ENCODE assay signal across 24 cellular contexts in the genomic region with DNA sequence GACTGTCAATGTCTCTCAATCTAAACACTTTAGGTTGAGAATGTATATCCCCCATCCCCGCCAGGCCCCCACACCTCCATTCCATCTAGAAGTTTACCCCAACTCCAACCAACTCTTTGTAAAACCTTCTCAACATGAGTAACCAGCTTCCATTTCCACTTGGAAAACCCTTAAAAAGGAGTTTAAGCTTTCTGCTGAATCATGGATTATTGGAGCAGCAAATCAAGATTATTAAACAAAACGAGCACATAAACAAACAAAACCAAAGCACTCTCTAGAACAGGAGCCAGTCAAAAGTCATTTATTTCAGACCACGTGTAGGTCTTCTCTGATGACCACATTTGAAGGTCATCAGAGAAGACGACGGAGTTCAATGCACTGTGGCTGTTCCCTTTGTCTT.
"Had no signal": no experiment of that assay in that cellular context is flagged by ENCODE, and none has a peak within 500 bp of the region (broad histone marks: within the 10 kb centered on the region; RNA-seq: fewer than 3 reads in every experiment).

No MANE protein-coding gene starts in this region.

- H3K4me1 ChIP-seq: colonic mucosa had no signal

- H3K4me3 ChIP-seq: cardiac muscle cell, colonic mucosa, dorsolateral prefrontal cortex, testis had no signal

- H3K27me3 ChIP-seq: cardiac muscle cell, colonic mucosa, testis had no signal

- DNase-seq: activated CD4-positive, alpha-beta T cell treated with anti-CD3 and anti-CD28 coated beads for 36 hours; activated CD4-positive, CD25-positive, alpha-beta regulatory T cell; activated CD8-positive, alpha-beta memory T cell treated with anti-CD3 and anti-CD28 coated beads, Interleukin-2, amount 10 ng/mL, durations not matched to agents 7 days and 5 days; activated CD8-positive, alpha-beta T cell treated with anti-CD3 and anti-CD28 coated beads, Interleukin-2, amount 10 ng/mL, durations not matched to agents 7 days and 5 days; activated naive CD4-positive, alpha-beta T cell; activated T-cell treated with anti-CD3 and anti-CD28 coated beads, Interleukin-2, amount 50 U/mL, for 72 hours; anterior cingulate cortex; cerebellar nuclear complex; colonic mucosa; dorsolateral prefrontal cortex; effector memory CD4-positive, alpha-beta T cell; hypothalamus; immature natural killer cell; midbrain; naive thymus-derived CD4-positive, alpha-beta T cell; nucleus accumbens; right cardiac atrium; stimulated activated CD4-positive, alpha-beta T cell treated with anti-CD3 and anti-CD28 coated beads, Interleukin-12 subunit alpha, Interleukin-12 subunit beta, amount 100 ng/mL, for 4 hours; stimulated activated CD4-positive, alpha-beta T cell treated with anti-CD3 and anti-CD28 coated beads, Interleukin-4, amount 100 ng/mL, for 1 hour; stimulated activated naive CD8-positive, alpha-beta T cell treated with anti-CD3 and anti-CD28 coated beads, Interleukin-15, Interleukin-2, amounts not matched to agents 100 U/mL and 50 U/mL, for 24 hours; testis; trophoblast cell had no signal

- ATAC-seq: activated CD4-positive, alpha-beta T cell treated with anti-CD3 and anti-CD28 coated beads for 36 hours; activated CD8-positive, alpha-beta memory T cell treated with anti-CD3 and anti-CD28 coated beads, Interleukin-2, amount 10 ng/mL, durations not matched to agents 7 days and 5 days; activated CD8-positive, alpha-beta T cell treated with anti-CD3 and anti-CD28 coated beads, Interleukin-2, amount 10 ng/mL, durations not matched to agents 7 days and 5 days; activated naive CD4-positive, alpha-beta T cell treated with anti-CD3 and anti-CD28 coated beads, Interleukin-2, amount 50 U/mL, for 72 hours; activated T-cell treated with anti-CD3 and anti-CD28 coated beads, Interleukin-2, amount 50 U/mL, for 72 hours; naive thymus-derived CD4-positive, alpha-beta T cell; stimulated activated naive CD8-positive, alpha-beta T cell treated with anti-CD3 and anti-CD28 coated beads, Interleukin-15, Interleukin-2, amounts not matched to agents 100 U/mL and 50 U/mL, for 24 hours had no signal

- H3K27ac ChIP-seq: cardiac muscle cell, colonic mucosa, dorsolateral prefrontal cortex, testis had no signal

- H3K9me3 ChIP-seq: colonic mucosa, testis had no signal

- H3K36me3 ChIP-seq: cardiac muscle cell, colonic mucosa had no signal
